1 cellular context compared by ENCODE assay signal in genomic region chr4:39976141-39976944, GRCh38.
TF ChIP-seq lines count a peak whose summit lies in the region.

No MANE protein-coding gene starts in this region.

TF ChIP-seq in GM23338, 12 proteins besides CTCF, POLR2A, EP300 and RAD21 (continued from another document):
- no peak for TF ChIP-seq REST (IDR thresholded peaks at IDR 0.05; ENCODE audit: unreplicated experiment)
- TF ChIP-seq ZNF462 (CRISPR knock-in tag; IDR thresholded peaks at IDR 0.05), result no peak
